11 cellular contexts compared by ENCODE assay signal in the genomic region with DNA sequence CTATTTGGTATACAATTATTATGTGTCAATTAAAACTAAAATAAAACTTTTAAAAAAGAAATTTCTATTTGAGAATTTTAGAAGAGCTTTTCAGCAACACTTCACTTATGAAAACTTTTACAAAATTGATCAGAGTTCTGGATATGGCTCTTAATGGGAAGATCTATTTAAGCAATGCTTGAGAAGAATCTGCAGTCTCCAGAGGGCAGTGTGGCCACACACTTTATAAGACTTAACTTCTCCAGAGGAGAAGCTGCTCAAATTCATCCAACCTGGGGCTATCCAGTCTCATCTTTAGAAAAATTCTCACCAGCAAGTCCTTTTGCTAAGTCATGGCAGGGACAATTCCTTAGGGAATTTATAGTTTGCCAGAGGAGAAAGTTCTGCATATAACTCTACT. TPM values are rescaled to one million over a fixed set of nuclear protein-coding genes. Genes with fewer than 3 reads are reported as not detected.
DNase-seq lines count a peak whose midpoint lies in the region; ATAC-seq and TF ChIP-seq lines count a peak whose summit lies in the region.
"Had no signal": no experiment of that assay in that cellular context is flagged by ENCODE, and none has a peak within 500 bp of the region (broad histone marks: within the 10 kb centered on the region; RNA-seq: fewer than 3 reads in every experiment).

No MANE protein-coding gene starts in this region.

- H3K9me3 ChIP-seq in SK-N-MC (ENCODE audit: low read depth, low read length) (no peaks in the 10 kb centered on the region), MG63 (no peaks in the 10 kb centered on the region)
- H3K9me3 ChIP-seq: heart left ventricle, Peyer's patch, spleen had no signal

- no peak for ATAC-seq in naive thymus-derived CD8-positive, alpha-beta T cell
- ATAC-seq in HG03378 (IDR thresholded peaks at IDR 0.05; ENCODE audit: unreplicated experiment), result no peak

- H3K36me3 ChIP-seq in SK-N-MC (ENCODE audit: insufficient read depth, low read length) (peaks cover 5% of the 10 kb centered on the region), MG63 (no peaks in the 10 kb centered on the region; the same call in 1 of the 2 replicates)

- H3K4me3 ChIP-seq in SK-N-MC (no peak overlapping the region), foreskin fibroblast (ENCODE audit: low read depth in 1 of 2, low read length in 2 of 2) (no peak overlapping the region), MG63 (no peak overlapping the region)
- H3K4me3 ChIP-seq: heart left ventricle, Peyer's patch, spleen had no signal

- peaks cover 0 to 17% (median 0%) of the 10 kb centered on the region in 3 donors for H3K36me3 Mint-ChIP-seq in naive thymus-derived CD8-positive, alpha-beta T cell
- H3K36me3 Mint-ChIP-seq in nephron progenitor cell (ENCODE audit: low read depth), result peaks cover 30% of the 10 kb centered on the region

- H3K27ac ChIP-seq in SK-N-MC, result no peak overlapping the region
- H3K27ac ChIP-seq: heart left ventricle, Peyer's patch, spleen had no signal

- DNase-seq in AG09319 (ENCODE audit: extremely low read depth, low read depth) (no peak), GM20000 (ENCODE audit: low spot score) (no peak), SK-N-MC (ENCODE audit: low read depth, low spot score) (peak; percentile 16), foreskin fibroblast (peak; percentile 12 to 46), MG63 (no peak), nephron progenitor cell (no peak)
- DNase-seq in naive thymus-derived CD8-positive, alpha-beta T cell, result no peak
- DNase-seq: heart left ventricle, Peyer's patch, spleen had no signal

- H3K9ac ChIP-seq in SK-N-MC (ENCODE audit: insufficient read length), result no peak overlapping the region

- H3K27me3 Mint-ChIP-seq in naive thymus-derived CD8-positive, alpha-beta T cell, result peaks cover 0 to 13% (median 4%) of the 10 kb centered on the region in 5 donors
- no peaks in the 10 kb centered on the region for H3K27me3 Mint-ChIP-seq in nephron progenitor cell (ENCODE audit: low read depth, poor library complexity)

- peak; percentile 5; the same call in 1 of the 2 replicates for TF ChIP-seq CTCF in AG09319 (IDR thresholded peaks at IDR 0.05; ENCODE audit: low read depth, low read length)
- peak; percentile 20 for TF ChIP-seq CTCF in GM20000 (IDR thresholded peaks at IDR 0.05; ENCODE audit: extremely low read depth, missing control alignments)
- peak; percentile 30 for TF ChIP-seq CTCF in foreskin fibroblast (IDR thresholded peaks at IDR 0.05; ENCODE audit: low read depth, low read length)
- TF ChIP-seq CTCF in nephron progenitor cell (IDR thresholded peaks at IDR 0.05), result no peak

- H3K4me3 Mint-ChIP-seq in naive thymus-derived CD8-positive, alpha-beta T cell, result no peak overlapping the region
- H3K4me3 Mint-ChIP-seq in nephron progenitor cell, result no peak overlapping the region

- no peaks in the 10 kb centered on the region for H3K27me3 ChIP-seq in MG63
- H3K27me3 ChIP-seq: heart left ventricle, Peyer's patch, spleen had no signal

- no peaks in the 10 kb centered on the region for H3K9me3 Mint-ChIP-seq in naive thymus-derived CD8-positive, alpha-beta T cell
- no peaks in the 10 kb centered on the region for H3K9me3 Mint-ChIP-seq in nephron progenitor cell

- no peaks in the 10 kb centered on the region for H3K4me1 Mint-ChIP-seq in naive thymus-derived CD8-positive, alpha-beta T cell
- no peaks in the 10 kb centered on the region for H3K4me1 Mint-ChIP-seq in nephron progenitor cell

- no peak overlapping the region for H3K27ac Mint-ChIP-seq in naive thymus-derived CD8-positive, alpha-beta T cell
- no peak overlapping the region for H3K27ac Mint-ChIP-seq in nephron progenitor cell

- POLR2A ChIA-PET in naive thymus-derived CD8-positive, alpha-beta T cell (lab: Charles Lee), result no interaction called here

RNA-seq across cellular contexts. Expression of a gene that starts 25.2 kb away (rescaled TPM):
- total RNA-seq in MG63 (2014; rRNA removed; shearing (Covaris generic); ENCODE audit: low replicate concordance), result 3.6 and 8.8 TPM in 2 replicates
- 10 to 100 TPM; 27.7 to 28.3 TPM for total RNA-seq in naive thymus-derived CD8-positive, alpha-beta T cell
- 1 to 10 TPM; 6.1 to 9.9 (median 7.9) TPM for polyA plus RNA-seq in naive thymus-derived CD8-positive, alpha-beta T cell

RNA-seq across cellular contexts. Expression of a gene that starts 50.0 kb away (rescaled TPM):
- 1.2 and 2.5 TPM in 2 replicates for total RNA-seq in MG63 (2014; rRNA removed; shearing (Covaris generic); ENCODE audit: low replicate concordance)
- 10 to 100 TPM; 12.1 to 12.8 TPM for total RNA-seq in naive thymus-derived CD8-positive, alpha-beta T cell
- 1 to 10 TPM; 2.2 to 5.9 (median 2.7) TPM for polyA plus RNA-seq in naive thymus-derived CD8-positive, alpha-beta T cell

Comparison
In these comparisons a context has a peak if more than half of its experiments do, and no peak if none do; other contexts are left out.
1. DNase-seq: peak in SK-N-MC (single experiment) and foreskin fibroblast (2 of 2); none in AG09319 (single experiment), GM20000 (single experiment), MG63 (single experiment), naive thymus-derived CD8-positive, alpha-beta T cell (0 of 10) and nephron progenitor cell (single experiment).